ENCODE assay signal across 8 cellular contexts in genomic region chr17:7686221-7687071, GRCh38. TPM values are rescaled to one million over a fixed set of nuclear protein-coding genes. Genes with fewer than 3 reads are reported as not detected.
DNase-seq lines count a peak whose midpoint lies in the region; ATAC-seq and TF ChIP-seq lines count a peak whose summit lies in the region.

No MANE protein-coding gene starts in this region.

- peaks cover 38% of the 10 kb centered on the region for H3K4me1 ChIP-seq in BLaER1

- peaks cover 46% of the 10 kb centered on the region for H3K36me3 Mint-ChIP-seq in activated CD8-positive, alpha-beta T cell treated with anti-CD3 and anti-CD28 coated beads for 36 hours (ENCODE audit: low read depth)

- DNase-seq in NCI-H774 (lab: John Stamatoyannopoulos, UW) (peak; percentile 63), medulla oblongata (ENCODE audit: extremely low spot score) (peak; percentile 91)
- peak; percentile 86 for DNase-seq in activated CD8-positive, alpha-beta T cell treated with anti-CD3 and anti-CD28 coated beads for 36 hours
- peak; percentile 74 for DNase-seq in effector CD4-positive, alpha-beta T cell
- peak; percentile 60 for DNase-seq in stimulated activated CD8-positive, alpha-beta memory T cell treated with anti-CD3 and anti-CD28 coated beads, Interleukin-12 subunit alpha, Interleukin-12 subunit beta, amount 100 ng/mL, for 1 hour (ENCODE audit: low read depth)

- H3K9ac ChIP-seq in BLaER1 = peak overlapping the region; percentile 99

- peak overlapping the region; percentile 99 for H3K4me3 ChIP-seq in BLaER1

- intact Hi-C loops in activated CD8-positive, alpha-beta T cell treated with anti-CD3 and anti-CD28 coated beads for 36 hours (cut with micrococcal nuclease) = loop anchor here (5.0 kb wide), 2 partner anchors 54 to 104 kb away; partner anchors contain the start of genes MPDU1 and SHBG

- peak overlapping the region; percentile 92 for H3K4me2 ChIP-seq in BLaER1

- H3K27ac Mint-ChIP-seq in activated CD8-positive, alpha-beta T cell treated with anti-CD3 and anti-CD28 coated beads for 36 hours = peak overlapping the region; percentile 99

- no peaks in the 10 kb centered on the region for H3K27me3 Mint-ChIP-seq in activated CD8-positive, alpha-beta T cell treated with anti-CD3 and anti-CD28 coated beads for 36 hours

- POLR2A ChIA-PET in activated CD8-positive, alpha-beta T cell treated with anti-CD3 and anti-CD28 coated beads for 36 hours (lab: Charles Lee) = interaction anchor here (0.5 to 6.3 kb wide), 63 partner anchors 12 to 1272 kb away, joined by 3 to 78 read pairs (median 5); partner anchors contain the start of genes ACAP1, ALOXE3, ATP1B2 and CD68

- no peaks in the 10 kb centered on the region for H3K27me3 ChIP-seq in BLaER1

- ATAC-seq in GM19324 (IDR thresholded peaks at IDR 0.05; ENCODE audit: low FRiP score, unreplicated experiment) = peak; percentile 59
- ATAC-seq in HG03520 (IDR thresholded peaks at IDR 0.05; ENCODE audit: unreplicated experiment) = peak; percentile 34
- ATAC-seq in activated CD8-positive, alpha-beta T cell treated with anti-CD3 and anti-CD28 coated beads for 36 hours = peak; percentile 52

- peak overlapping the region; percentile 99 for H3K27ac ChIP-seq in BLaER1

- H3K9me3 Mint-ChIP-seq in activated CD8-positive, alpha-beta T cell treated with anti-CD3 and anti-CD28 coated beads for 36 hours = no peaks in the 10 kb centered on the region

- H3K36me3 ChIP-seq in BLaER1 = peaks cover 37% of the 10 kb centered on the region

- H4K20me1 ChIP-seq in BLaER1 = peaks cover 45% of the 10 kb centered on the region

- TF ChIP-seq CTCF in activated CD8-positive, alpha-beta T cell treated with anti-CD3 and anti-CD28 coated beads for 36 hours (IDR thresholded peaks at IDR 0.05) = no peak

- H3K9me3 ChIP-seq in BLaER1 = no peaks in the 10 kb centered on the region

- CTCF ChIA-PET in activated CD8-positive, alpha-beta T cell treated with anti-CD3 and anti-CD28 coated beads for 36 hours (lab: Charles Lee) = interaction anchor here (0.7 to 5.2 kb wide), 25 partner anchors 13 to 641 kb away, joined by 3 to 63 read pairs (median 6); partner anchors contain the start of genes ACAP1, ATP1B2, CD68 and EFNB3

- peaks cover 33% of the 10 kb centered on the region for H3K4me1 Mint-ChIP-seq in activated CD8-positive, alpha-beta T cell treated with anti-CD3 and anti-CD28 coated beads for 36 hours (ENCODE audit: low read depth)

- H3K4me3 Mint-ChIP-seq in activated CD8-positive, alpha-beta T cell treated with anti-CD3 and anti-CD28 coated beads for 36 hours = peak overlapping the region; percentile 92

RNA-seq across cellular contexts. Expression of gene TP53, which starts 0.8 kb away (rescaled TPM):
- total RNA-seq in activated CD8-positive, alpha-beta T cell treated with anti-CD3 and anti-CD28 coated beads for 36 hours = 100 to 1,000 TPM; 129 to 138 TPM

RNA-seq across cellular contexts. Expression of gene WRAP53, which starts 1.8 kb away (rescaled TPM):
- total RNA-seq in activated CD8-positive, alpha-beta T cell treated with anti-CD3 and anti-CD28 coated beads for 36 hours = 10 to 100 TPM; 27.5 to 28.6 TPM

RNA-seq across cellular contexts. Expression of gene EFNB3, which starts 18.6 kb away (rescaled TPM):
- not detected for total RNA-seq in activated CD8-positive, alpha-beta T cell treated with anti-CD3 and anti-CD28 coated beads for 36 hours

RNA-seq across cellular contexts. Expression of gene DNAH2, which starts 31.1 kb away (rescaled TPM):
- not detected for total RNA-seq in activated CD8-positive, alpha-beta T cell treated with anti-CD3 and anti-CD28 coated beads for 36 hours

RNA-seq across cellular contexts. Expression of gene ATP1B2, which starts 35.7 kb away (rescaled TPM):
- total RNA-seq in activated CD8-positive, alpha-beta T cell treated with anti-CD3 and anti-CD28 coated beads for 36 hours = under 1 TPM in 1 of 2 experiments, not detected in 1; 0.38 TPM

Comparison
In these comparisons a context has a peak if more than half of its experiments do, and no peak if none do; other contexts are left out.
1. Peak in every context shown above with its lines: DNase-seq, ATAC-seq, H3K4me3 ChIP-seq and H3K27ac ChIP-seq.